Comparison of ENCODE assay signal across 10 cellular contexts in the genomic region with DNA sequence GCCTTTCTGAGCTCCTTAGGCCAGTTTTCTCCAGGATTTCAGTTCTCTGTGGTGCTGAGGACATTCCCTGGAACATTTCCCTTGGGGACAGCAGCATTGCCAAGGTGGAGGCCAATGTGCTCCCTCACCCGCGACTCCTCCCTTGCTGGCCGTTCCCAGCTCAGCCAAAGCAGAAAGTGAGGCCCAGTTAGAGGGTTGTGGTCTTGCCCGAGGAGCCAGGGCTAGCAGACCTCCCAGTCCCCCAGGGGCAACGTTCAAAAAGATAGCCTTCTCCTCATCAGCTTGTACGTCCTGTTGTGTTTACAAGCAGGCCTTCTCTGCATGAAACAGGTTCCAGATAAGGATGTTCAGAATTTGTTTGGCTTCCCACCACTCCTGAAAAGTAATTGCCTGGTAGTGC.
DNase-seq lines count a peak whose midpoint lies in the region; TF ChIP-seq lines count a peak whose summit lies in the region.
"Had no signal": no experiment of that assay in that cellular context is flagged by ENCODE, and none has a peak within 500 bp of the region (broad histone marks: within the 10 kb centered on the region; RNA-seq: fewer than 3 reads in every experiment).

No MANE protein-coding gene starts in this region.

- no peak overlapping the region for H3K4me3 ChIP-seq in CD8-positive, alpha-beta memory T cell (ENCODE audit: low read length)
- H3K4me3 ChIP-seq in Peyer's patch, result no peak overlapping the region
- no peak overlapping the region for H3K4me3 ChIP-seq in fibroblast of villous mesenchyme (ENCODE audit: low read depth, low read length)
- H3K4me3 ChIP-seq in skeletal muscle tissue (ENCODE audit: low read length in 3 of 3), result no peak overlapping the region

- no peaks in the 10 kb centered on the region for H3K27me3 Mint-ChIP-seq in CD8-positive, alpha-beta memory T cell

- no peak overlapping the region for H3K4me3 Mint-ChIP-seq in CD8-positive, alpha-beta memory T cell
- H3K4me3 Mint-ChIP-seq: activated CD8-positive, alpha-beta T cell treated with anti-CD3 and anti-CD28 coated beads for 36 hours had no signal

- no peaks in the 10 kb centered on the region for H3K9me3 Mint-ChIP-seq in CD8-positive, alpha-beta memory T cell
- H3K9me3 Mint-ChIP-seq: activated CD8-positive, alpha-beta T cell treated with anti-CD3 and anti-CD28 coated beads for 36 hours had no signal

- TF ChIP-seq CTCF in Peyer's patch (IDR thresholded peaks at IDR 0.05) (no peak), fibroblast of villous mesenchyme (IDR thresholded peaks at IDR 0.05; ENCODE audit: insufficient read depth, low read depth, low read length) (no peak)

- DNase-seq in CD8-positive, alpha-beta memory T cell, result no peak
- DNase-seq in Peyer's patch (no peak), fibroblast of villous mesenchyme (ENCODE audit: low read depth) (peak; percentile 21), activated gamma-delta T cell treated with Interleukin-2 at 50 U/mL for 16 hours (no peak), NCI-H1105 treated with DMSO at 0.1 percent for 48 hours (lab: John Stamatoyannopoulos, UW) (no peak), NCI-H510A treated with DMSO at 0.1 percent for 48 hours (lab: John Stamatoyannopoulos, UW) (no peak)
- DNase-seq in activated CD4-positive, alpha-beta T cell treated with anti-CD3 and anti-CD28 coated beads for 48 hours, result no peak
- DNase-seq: activated CD8-positive, alpha-beta T cell treated with anti-CD3 and anti-CD28 coated beads for 36 hours; NCI-H1694 treated with DMSO at 0.1 percent for 48 hours had no signal

- H3K27ac ChIP-seq in CD8-positive, alpha-beta memory T cell (ENCODE audit: low read depth, low read length), result peak overlapping the region; percentile 24
- H3K27ac ChIP-seq in Peyer's patch (peak overlapping the region in 3 of 4 donors; percentile 60 to 84 (median 81)), skeletal muscle tissue (ENCODE audit: low read depth, low read length) (peak overlapping the region; percentile 63)

- H3K9ac ChIP-seq in skeletal muscle tissue (ENCODE audit: low read depth in 1 of 3, low read length in 3 of 3), result no peak overlapping the region

- H3K27ac Mint-ChIP-seq in CD8-positive, alpha-beta memory T cell, result no peak overlapping the region
- H3K27ac Mint-ChIP-seq: activated CD8-positive, alpha-beta T cell treated with anti-CD3 and anti-CD28 coated beads for 36 hours had no signal

- CTCF ChIA-PET in CD8-positive, alpha-beta memory T cell (lab: Charles Lee), result interaction anchor here (1.7 kb wide), 1 partner anchor 8 kb away, joined by 4 read pairs; no protein-coding TSS in a partner anchor

- no peak for TF ChIP-seq POLR2A in Peyer's patch (IDR thresholded peaks at IDR 0.05)

- H3K4me1 Mint-ChIP-seq in CD8-positive, alpha-beta memory T cell, result no peaks in the 10 kb centered on the region

- H3K4me1 ChIP-seq in CD8-positive, alpha-beta memory T cell (ENCODE audit: insufficient read depth, low read length), result no peaks in the 10 kb centered on the region
- H3K4me1 ChIP-seq in Peyer's patch, result peaks cover 0 to 24% (median 10%) of the 10 kb centered on the region in 4 donors
- peaks cover 37 to 46% (median 37%) of the 10 kb centered on the region in 3 donors for H3K4me1 ChIP-seq in skeletal muscle tissue (ENCODE audit: control insufficient read depth in 3 of 3, insufficient read depth in 3 of 3, low read length in 3 of 3)

- POLR2A ChIA-PET in CD8-positive, alpha-beta memory T cell (lab: Charles Lee), result no interaction called here

- H3K36me3 ChIP-seq in CD8-positive, alpha-beta memory T cell (ENCODE audit: insufficient read depth, low read length), result no peaks in the 10 kb centered on the region
- H3K36me3 ChIP-seq in Peyer's patch (no peaks in the 10 kb centered on the region), skeletal muscle tissue (ENCODE audit: control insufficient read depth in 3 of 3, insufficient read depth in 3 of 3, low read length in 3 of 3) (no peaks in the 10 kb centered on the region)

- no peaks in the 10 kb centered on the region for H3K9me3 ChIP-seq in CD8-positive, alpha-beta memory T cell (ENCODE audit: low read length)
- H3K9me3 ChIP-seq in Peyer's patch (no peaks in the 10 kb centered on the region), skeletal muscle tissue (ENCODE audit: control insufficient read depth in 3 of 3, low read length in 3 of 3) (no peaks in the 10 kb centered on the region)

- H3K27me3 ChIP-seq in CD8-positive, alpha-beta memory T cell (ENCODE audit: insufficient read depth, low read length, poor library complexity, severe bottlenecking), result no peaks in the 10 kb centered on the region
- H3K27me3 ChIP-seq in Peyer's patch (no peaks in the 10 kb centered on the region), skeletal muscle tissue (ENCODE audit: control insufficient read depth in 3 of 3, insufficient read depth in 3 of 3, low read length in 3 of 3) (no peaks in the 10 kb centered on the region)

- H3K36me3 Mint-ChIP-seq in CD8-positive, alpha-beta memory T cell, result no peaks in the 10 kb centered on the region

Comparison
In these comparisons a context has a peak if more than half of its experiments do, and no peak if none do; other contexts are left out.
1. H3K27ac ChIP-seq: peak in every context shown above with its lines; median percentile 81 in Peyer's patch; 63 in skeletal muscle tissue; 24 in CD8-positive, alpha-beta memory T cell.